Comparison of ENCODE assay signal across 8 cellular contexts in genomic region chr20:3218307-3218988, GRCh38. TPM values are rescaled to one million over a fixed set of nuclear protein-coding genes. Genes with fewer than 3 reads are reported as not detected.
DNase-seq lines count a peak whose midpoint lies in the region; ATAC-seq and TF ChIP-seq lines count a peak whose summit lies in the region.

No MANE protein-coding gene starts in this region.

- peaks cover 3% of the 10 kb centered on the region; the same call in 1 of the 2 replicates for H4K20me1 ChIP-seq in DND-41 (ENCODE audit: insufficient read depth, low read length)

- DNase-seq in DND-41 (peak; percentile 59), HFF-Myc (ENCODE audit: extremely low read depth, low read depth) (no peak), OCI-M1 (lab: John Stamatoyannopoulos, UW) (peak; percentile 77), germinal center (ENCODE audit: low spot score) (peak; percentile 88), retinal pigment epithelial cell (ENCODE audit: low read depth) (no peak), NCI-H187 treated with DMSO at 0.1 percent for 48 hours (lab: John Stamatoyannopoulos, UW) (no peak), HCEC 1CT (no peak)

- ATAC-seq in DND-41 (ENCODE audit: insufficient read depth, low read depth): peak; percentile 78
- ATAC-seq in activated T-helper 17 cell treated with anti-CD3 and anti-CD28 coated beads, Interleukin-2, amount 50 U/mL, for 72 hours (replicated peaks): peak; percentile 90

- no peaks in the 10 kb centered on the region for H3K9me3 ChIP-seq in DND-41 (ENCODE audit: insufficient read depth, low read length, severe bottlenecking)

- H3K4me1 ChIP-seq in DND-41 (ENCODE audit: insufficient read depth, low read length): no peaks in the 10 kb centered on the region

- H3K27me3 ChIP-seq in DND-41 (ENCODE audit: insufficient read depth, low read length, poor library complexity): no peaks in the 10 kb centered on the region

- no peak overlapping the region for H3K27ac Mint-ChIP-seq in activated T-helper 17 cell treated with anti-CD3 and anti-CD28 coated beads, Interleukin-2, amount 50 U/mL, for 72 hours

- H3K4me3 Mint-ChIP-seq in activated T-helper 17 cell treated with anti-CD3 and anti-CD28 coated beads, Interleukin-2, amount 50 U/mL, for 72 hours: no peak overlapping the region

- H3K4me3 ChIP-seq in DND-41 (ENCODE audit: low read depth in 1 of 2, low read length in 2 of 2): no peak overlapping the region
- H3K4me3 ChIP-seq in HFF-Myc (replicated peaks; ENCODE audit: low read depth, low read length): no peak overlapping the region
- no peak overlapping the region for H3K4me3 ChIP-seq in retinal pigment epithelial cell (ENCODE audit: low read length)

- peaks cover 75% of the 10 kb centered on the region for H3K36me3 Mint-ChIP-seq in activated T-helper 17 cell treated with anti-CD3 and anti-CD28 coated beads, Interleukin-2, amount 50 U/mL, for 72 hours (ENCODE audit: low read depth)

- peak; percentile 63 for TF ChIP-seq CTCF in DND-41 (IDR thresholded peaks at IDR 0.05; ENCODE audit: borderline replicate concordance, extremely low read depth, low read length, poor library complexity, severe bottlenecking)
- TF ChIP-seq CTCF in HFF-Myc (IDR thresholded peaks at IDR 0.05; ENCODE audit: low read depth, low read length, missing control alignments): peak; percentile 92
- TF ChIP-seq CTCF in retinal pigment epithelial cell (conservative IDR thresholded peaks at IDR 0.05; ENCODE audit: low read depth, low read length): peak; percentile 78

- H3K27ac ChIP-seq in DND-41 (ENCODE audit: low read length): no peak overlapping the region

- peaks cover 86% of the 10 kb centered on the region for H3K36me3 ChIP-seq in DND-41 (ENCODE audit: insufficient read depth, low read length)

- H3K4me2 ChIP-seq in DND-41 (ENCODE audit: insufficient read depth, low read length): no peak overlapping the region

- 0 out of 2 replicates have a peak, but pooled peaks cover 3% of the 10 kb centered on the region for H3K79me2 ChIP-seq in DND-41 (ENCODE audit: insufficient read depth, low read length)

- H3K9me3 Mint-ChIP-seq in activated T-helper 17 cell treated with anti-CD3 and anti-CD28 coated beads, Interleukin-2, amount 50 U/mL, for 72 hours: no peaks in the 10 kb centered on the region

- no peak overlapping the region for H2AFZ ChIP-seq in DND-41 (ENCODE audit: low read depth, low read length)

- no peak overlapping the region for H3K9ac ChIP-seq in DND-41 (ENCODE audit: low read depth, low read length)

- H3K27me3 Mint-ChIP-seq in activated T-helper 17 cell treated with anti-CD3 and anti-CD28 coated beads, Interleukin-2, amount 50 U/mL, for 72 hours: no peaks in the 10 kb centered on the region

- no peaks in the 10 kb centered on the region for H3K4me1 Mint-ChIP-seq in activated T-helper 17 cell treated with anti-CD3 and anti-CD28 coated beads, Interleukin-2, amount 50 U/mL, for 72 hours

RNA-seq across cellular contexts. Expression of gene ITPA, which starts 9.2 kb away (rescaled TPM):
- total RNA-seq in activated T-helper 17 cell treated with anti-CD3 and anti-CD28 coated beads, Interleukin-2, amount 50 U/mL, for 72 hours: 10 to 100 TPM; 45.0 to 85.6 TPM

RNA-seq across cellular contexts. Expression of gene DDRGK1, which starts 14.0 kb away (rescaled TPM):
- total RNA-seq in activated T-helper 17 cell treated with anti-CD3 and anti-CD28 coated beads, Interleukin-2, amount 50 U/mL, for 72 hours: 10 to 100 TPM; 67.7 to 71.2 TPM

RNA-seq across cellular contexts. Expression of gene SLC4A11, which starts 20.5 kb away (rescaled TPM):
- total RNA-seq in activated T-helper 17 cell treated with anti-CD3 and anti-CD28 coated beads, Interleukin-2, amount 50 U/mL, for 72 hours: 1 to 10 TPM in 1 of 2 donors, under 1 TPM in 1; 0.26 to 2.0 TPM

RNA-seq across cellular contexts. Expression of gene LZTS3, which starts 45.1 kb away (rescaled TPM):
- total RNA-seq in activated T-helper 17 cell treated with anti-CD3 and anti-CD28 coated beads, Interleukin-2, amount 50 U/mL, for 72 hours: 1 to 10 TPM in 1 of 2 donors, under 1 TPM in 1; 0.82 to 3.1 TPM

RNA-seq across cellular contexts. Expression of gene FASTKD5, which starts 58.8 kb away (rescaled TPM):
- 10 to 100 TPM; 20.4 to 32.9 TPM for total RNA-seq in activated T-helper 17 cell treated with anti-CD3 and anti-CD28 coated beads, Interleukin-2, amount 50 U/mL, for 72 hours

Comparison
In these comparisons a context has a peak if more than half of its experiments do, and no peak if none do; other contexts are left out.
1. DNase-seq: peak in DND-41 (single experiment), OCI-M1 (single experiment) and germinal center (single experiment); none in HFF-Myc (single experiment), retinal pigment epithelial cell (single experiment), NCI-H187 treated with DMSO at 0.1 percent for 48 hours (single experiment) and HCEC 1CT (single experiment).
2. Peak in every context shown above with its lines, with median percentiles within 50 percentile points of each other: CTCF ChIP-seq.